18 cellular contexts compared by ENCODE assay signal in the genomic region with DNA sequence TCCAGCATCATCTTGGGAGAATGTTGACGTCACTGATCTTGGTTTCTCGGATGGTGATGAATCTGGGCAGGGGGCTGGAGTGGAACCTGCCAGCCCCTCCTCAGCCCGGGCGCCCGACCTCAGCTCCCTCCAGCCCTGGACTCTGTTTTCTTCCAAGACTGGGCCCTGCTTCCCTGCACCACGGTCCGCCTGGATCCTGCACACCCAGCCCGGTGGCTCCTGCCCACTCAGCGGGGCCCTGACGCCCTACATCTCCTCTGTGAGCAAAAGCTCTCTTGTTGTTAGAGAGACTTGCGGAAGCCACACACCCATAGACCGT. TPM values are rescaled to one million over a fixed set of nuclear protein-coding genes. Genes with fewer than 3 reads are reported as not detected.
DNase-seq lines count a peak whose midpoint lies in the region; ATAC-seq, FAIRE-seq and TF ChIP-seq lines count a peak whose summit lies in the region.
"Had no signal": no experiment of that assay in that cellular context is flagged by ENCODE, and none has a peak within 500 bp of the region (broad histone marks: within the 10 kb centered on the region; RNA-seq: fewer than 3 reads in every experiment).

No MANE protein-coding gene starts in this region.

- ATAC-seq in Right ventricle myocardium inferior (no peak), left cardiac atrium (no peak), upper lobe of right lung (no peak), natural killer cell (no peak)
- ATAC-seq: CD8-positive, alpha-beta T cell had no signal

- intact Hi-C loops in Right ventricle myocardium inferior (cut with DNase I): no loop called here
- intact Hi-C loops in left cardiac atrium (cut with DNase I): no loop called here
- intact Hi-C loops in kidney (cut with DNase I): no loop called here
- intact Hi-C loops in upper lobe of right lung (cut with DNase I): no loop called here
- intact Hi-C loops in vagina (cut with DNase I): no loop called here
- intact Hi-C loops in natural killer cell (cut with micrococcal nuclease): no loop called here

- no peak for FAIRE-seq in kidney (lab: Jason Lieb, UNC)
- FAIRE-seq: GM12892, HTR-8/SVneo had no signal

- no peaks in the 10 kb centered on the region for H3K27me3 ChIP-seq in upper lobe of right lung
- no peaks in the 10 kb centered on the region for H3K27me3 ChIP-seq in vagina

- H3K4me1 ChIP-seq in kidney (ENCODE audit: control insufficient read depth in 1 of 2, insufficient read depth in 1 of 2, low read depth in 1 of 2, low read length in 2 of 2) (peaks cover 3 to 11% of the 10 kb centered on the region in 2 donors), upper lobe of right lung (peaks cover 14% of the 10 kb centered on the region), vagina (no peaks in the 10 kb centered on the region)
- H3K4me1 ChIP-seq: HAP-1 had no signal

- H3K9me3 ChIP-seq in kidney (ENCODE audit: control insufficient read depth in 1 of 2, low read length in 2 of 2) (no peaks in the 10 kb centered on the region), upper lobe of right lung (no peaks in the 10 kb centered on the region), vagina (no peaks in the 10 kb centered on the region)
- H3K9me3 ChIP-seq: HAP-1 had no signal

- TF ChIP-seq CTCF in kidney (IDR thresholded peaks at IDR 0.05; ENCODE audit: borderline replicate concordance, extremely low read depth, insufficient read depth) (no peak), nephron (IDR thresholded peaks at IDR 0.05; ENCODE audit: unreplicated experiment in 3 of 3) (no peak), upper lobe of right lung (IDR thresholded peaks at IDR 0.05) (no peak), vagina (IDR thresholded peaks at IDR 0.05) (no peak), natural killer cell (IDR thresholded peaks at IDR 0.05) (no peak)

- H3K9me3 Mint-ChIP-seq in nephron (peaks cover 8% of the 10 kb centered on the region), natural killer cell (no peaks in the 10 kb centered on the region)
- H3K9me3 Mint-ChIP-seq: CD8-positive, alpha-beta T cell had no signal

- DNase-seq in Right ventricle myocardium inferior (ENCODE audit: missing footprints) (peak; percentile 62), left cardiac atrium (no peak), kidney (peak; percentile 50), upper lobe of right lung (peak; percentile 56), vagina (ENCODE audit: extremely low spot score in 2 of 2) (no peak), OCI-M2 (lab: John Stamatoyannopoulos, UW; ENCODE audit: unreplicated experiment) (no peak), natural killer cell (no peak)
- DNase-seq: CD8-positive, alpha-beta T cell; COR-L47; DND-41; GDM1; GOT3 had no signal

- H3K27me3 Mint-ChIP-seq in nephron (ENCODE audit: low read depth) (peaks cover 14% of the 10 kb centered on the region), natural killer cell (ENCODE audit: low read depth in 2 of 2) (peaks cover 5 to 7% of the 10 kb centered on the region in 2 donors)

- H3K4me3 ChIP-seq in kidney (ENCODE audit: low read length in 2 of 2) (no peak overlapping the region), upper lobe of right lung (no peak overlapping the region), vagina (no peak overlapping the region)
- H3K4me3 ChIP-seq: HAP-1 had no signal

- H3K9ac ChIP-seq in kidney (ENCODE audit: low read length in 2 of 2): no peak overlapping the region

- H3K4me3 Mint-ChIP-seq in nephron (no peak overlapping the region), natural killer cell (no peak overlapping the region)
- H3K4me3 Mint-ChIP-seq: CD14-positive monocyte; CD8-positive, alpha-beta T cell had no signal

- no peak overlapping the region for H3K27ac ChIP-seq in kidney (ENCODE audit: low read depth in 2 of 2, low read length in 2 of 2)
- H3K27ac ChIP-seq in upper lobe of right lung: no peak overlapping the region
- H3K27ac ChIP-seq in vagina: no peak overlapping the region
- H3K27ac ChIP-seq: 22Rv1 had no signal

- peaks cover 42% of the 10 kb centered on the region for H3K4me1 Mint-ChIP-seq in nephron
- no peaks in the 10 kb centered on the region for H3K4me1 Mint-ChIP-seq in natural killer cell

- H3K27ac Mint-ChIP-seq in nephron (peak overlapping the region in 2 of 3 experiments; percentile 13 to 83), natural killer cell (no peak overlapping the region)
- H3K27ac Mint-ChIP-seq: CD14-positive monocyte; CD8-positive, alpha-beta T cell had no signal

- H3K36me3 ChIP-seq in kidney (ENCODE audit: control insufficient read depth in 1 of 2, insufficient read depth in 2 of 2, low read length in 2 of 2) (no peaks in the 10 kb centered on the region), upper lobe of right lung (no peaks in the 10 kb centered on the region), vagina (no peaks in the 10 kb centered on the region)
- H3K36me3 ChIP-seq: HAP-1 had no signal

- H3K36me3 Mint-ChIP-seq in nephron (ENCODE audit: low read depth) (no peaks in the 10 kb centered on the region), natural killer cell (no peaks in the 10 kb centered on the region)
- H3K36me3 Mint-ChIP-seq: CD14-positive monocyte; CD8-positive, alpha-beta T cell had no signal

- TF ChIP-seq POLR2A in vagina (IDR thresholded peaks at IDR 0.05): no peak

RNA-seq across cellular contexts. Expression of gene FAM20C, which starts 22.6 kb away (rescaled TPM):
- 26.1 TPM for total RNA-seq in Right ventricle myocardium inferior
- total RNA-seq in left cardiac atrium: 10 to 100 TPM; 30.7 to 62.5 TPM
- total RNA-seq in kidney: 84.9 TPM
- polyA plus RNA-seq in kidney (ENCODE audit: insufficient read depth, low read depth, low replicate concordance): 114 TPM
- 58.8 TPM for total RNA-seq in upper lobe of right lung
- total RNA-seq in vagina: 22.1 TPM
- total RNA-seq in natural killer cell: 1 to 10 TPM; 1.2 to 8.6 (median 3.9) TPM

Comparison
In these comparisons a context has a peak if more than half of its experiments do, and no peak if none do; other contexts are left out.
1. DNase-seq: peak in Right ventricle myocardium inferior (single experiment), kidney (single experiment) and upper lobe of right lung (single experiment); none in left cardiac atrium (single experiment), vagina (0 of 2), OCI-M2 (single experiment) and natural killer cell (single experiment).
2. H3K27ac Mint-ChIP-seq: peak in nephron (2 of 3); none in natural killer cell (0 of 2).